ENCODE assay signal across 19 cellular contexts in the genomic region with DNA sequence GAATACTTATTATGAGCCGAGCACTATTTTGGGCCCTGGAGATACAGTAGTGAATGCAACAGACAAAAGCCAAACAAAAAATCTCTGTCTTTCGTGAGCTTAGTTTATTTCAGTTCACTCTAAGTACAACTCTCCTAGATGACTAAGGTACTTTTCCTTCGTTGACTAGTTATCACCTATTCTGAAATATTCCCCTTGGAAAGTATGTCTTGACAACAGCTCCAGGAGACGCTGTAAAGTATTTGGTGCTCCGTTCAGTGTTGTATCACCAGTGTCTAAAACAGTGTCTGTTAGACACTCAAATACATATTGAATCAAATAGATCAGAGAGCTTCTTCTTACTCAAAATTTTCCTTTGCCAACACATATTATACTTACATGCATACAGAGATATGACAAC.
DNase-seq lines count a peak whose midpoint lies in the region; ATAC-seq, FAIRE-seq and TF ChIP-seq lines count a peak whose summit lies in the region.
"Had no signal": no experiment of that assay in that cellular context is flagged by ENCODE, and none has a peak within 500 bp of the region (broad histone marks: within the 10 kb centered on the region; RNA-seq: fewer than 3 reads in every experiment).

No MANE protein-coding gene starts in this region.

- H3K36me3 Mint-ChIP-seq in natural killer cell treated with Interleukin-12 subunit alpha and Interleukin-12 subunit beta and Interleukin-15 and Interleukin-18, amount 100 ng/mL, for 72 hours, result no peaks in the 10 kb centered on the region
- H3K36me3 Mint-ChIP-seq: activated naive CD4-positive, alpha-beta T cell treated with anti-CD3 and anti-CD28 coated beads, Interleukin-2, amount 10 ng/mL, durations not matched to agents 7 days and 5 days had no signal

- peak overlapping the region; percentile 8 for H3K4me3 Mint-ChIP-seq in natural killer cell treated with Interleukin-12 subunit alpha and Interleukin-12 subunit beta and Interleukin-15 and Interleukin-18, amount 100 ng/mL, for 72 hours
- H3K4me3 Mint-ChIP-seq: activated CD4-positive, alpha-beta T cell treated with anti-CD3 and anti-CD28 coated beads, Interleukin-2, amount 10 ng/mL, durations not matched to agents 24 days and 14 days; activated naive CD4-positive, alpha-beta T cell treated with anti-CD3 and anti-CD28 coated beads, Interleukin-2, amount 10 ng/mL, durations not matched to agents 7 days and 5 days had no signal

- TF ChIP-seq CTCF in heart left ventricle (IDR thresholded peaks at IDR 0.05) (no peak), GM12878 (IDR thresholded peaks at IDR 0.05 in 2 of 3, conservative IDR thresholded peaks at IDR 0.05 in 1 of 3; ENCODE audit: control insufficient read depth in 2 of 3, extremely low read depth in 1 of 3, insufficient read depth in 1 of 3, low read depth in 3 of 3, low read length in 3 of 3) (no peak)

- CTCF ChIA-PET in GM12878 (lab: Yijun Ruan, JAX), result interaction anchor here (1.0 kb wide), 1 partner anchor 107 kb away, joined by 3 read pairs; no protein-coding TSS in a partner anchor

- H3K27me3 ChIP-seq in heart left ventricle (no peaks in the 10 kb centered on the region), GM12878 (replicated peaks in 1 of 2; ENCODE audit: control insufficient read depth in 2 of 2, insufficient read depth in 2 of 2, low read length in 1 of 2) (no peaks in the 10 kb centered on the region)

- TF ChIP-seq POLR2A in heart left ventricle (IDR thresholded peaks at IDR 0.05) (no peak), GM12878 (IDR thresholded peaks at IDR 0.05; ENCODE audit: low read depth, low read length) (no peak)

- POLR2A ChIA-PET in GM12878 (lab: Charles Lee), result interaction anchor here (1.3 kb wide), 1 partner anchor 17 kb away, joined by 3 read pairs; no protein-coding TSS in a partner anchor

- SMC1A ChIA-PET in GM12878 (lab: Charles Lee; ENCODE audit: uncharacterized antibody, unreplicated experiment), result interaction anchor here (0.7 to 2.8 kb wide), 6 partner anchors 10 to 252 kb away, joined by 3 to 12 read pairs (median 4); no protein-coding TSS in a partner anchor

- H3K4me1 ChIP-seq in heart left ventricle, result peaks cover 0 to 40% (median 7%) of the 10 kb centered on the region in 12 donors
- H3K4me1 ChIP-seq in GM12878 (ENCODE audit: control insufficient read depth, insufficient read depth, low read length), result peaks cover 4% of the 10 kb centered on the region; the same call in 1 of the 2 replicates

- no peak overlapping the region for H3K9ac ChIP-seq in GM12878 (ENCODE audit: control insufficient read depth, insufficient read depth, low read length)

- RAD21 ChIA-PET in GM12878 (lab: Charles Lee; ENCODE audit: unreplicated experiment), result interaction anchor here (0.6 to 1.2 kb wide), 4 partner anchors 9 to 111 kb away, joined by 3 read pairs; no protein-coding TSS in a partner anchor

- H3K27ac Mint-ChIP-seq in natural killer cell treated with Interleukin-12 subunit alpha and Interleukin-12 subunit beta and Interleukin-15 and Interleukin-18, amount 100 ng/mL, for 72 hours, result peak overlapping the region; percentile 73 to 86
- H3K27ac Mint-ChIP-seq: activated CD4-positive, alpha-beta T cell treated with anti-CD3 and anti-CD28 coated beads, Interleukin-2, amount 10 ng/mL, durations not matched to agents 24 days and 14 days; activated naive CD4-positive, alpha-beta T cell treated with anti-CD3 and anti-CD28 coated beads, Interleukin-2, amount 10 ng/mL, durations not matched to agents 7 days and 5 days had no signal

- no peaks in the 10 kb centered on the region for H3K36me3 ChIP-seq in heart left ventricle
- no peaks in the 10 kb centered on the region for H3K36me3 ChIP-seq in GM12878 (ENCODE audit: control insufficient read depth in 2 of 2, insufficient read depth in 2 of 2, low read length in 1 of 2)

- H3K4me1 Mint-ChIP-seq in natural killer cell treated with Interleukin-12 subunit alpha and Interleukin-12 subunit beta and Interleukin-15 and Interleukin-18, amount 100 ng/mL, for 72 hours (ENCODE audit: low read depth in 2 of 2), result peaks cover 27 to 39% of the 10 kb centered on the region in 2 donors

- H3K9me3 ChIP-seq in heart left ventricle (no peaks in the 10 kb centered on the region), GM12878 (replicated peaks; ENCODE audit: control insufficient read depth, insufficient read depth, low read length) (no peaks in the 10 kb centered on the region)

- 47 to 52% (median 51%) methylated on average over 5 of the region's 5 CpGs for WGBS in heart left ventricle, 4 donors
- 59% methylated on average over 5 of the region's 5 CpGs for WGBS in GM12878 (ENCODE audit: insufficient coverage, insufficient replicate concordance, low lambda C conversion rate, missing lambda C conversion rate)

- peaks cover 17% of the 10 kb centered on the region for H3K79me2 ChIP-seq in GM12878 (ENCODE audit: control insufficient read depth, insufficient read depth, low read length)

- in situ Hi-C loops in GM12878 (cut with MboI), result no loop called here

- H3K4me3 ChIP-seq in heart left ventricle, result no peak overlapping the region
- no peak overlapping the region for H3K4me3 ChIP-seq in GM12878

- no peak for DNase-seq in heart left ventricle
- DNase-seq in cardiac septum (ENCODE audit: low spot score), result no peak
- DNase-seq in GM12878 (ENCODE audit: low read depth, low spot score), result no peak
- no peak for DNase-seq in natural killer cell treated with Interleukin-12 subunit alpha and Interleukin-12 subunit beta and Interleukin-15 and Interleukin-18, amount 100 ng/mL, for 72 hours (ENCODE audit: low spot score)
- DNase-seq in activated CD8-positive, alpha-beta memory T cell treated with anti-CD3 and anti-CD28 coated beads, Interleukin-2, amount 50 U/mL, for 4 hours, result no peak
- no peak for DNase-seq in NCI-H1694 treated with DMSO at 0.1 percent for 48 hours (lab: John Stamatoyannopoulos, UW)
- DNase-seq in superior temporal gyrus (ENCODE audit: extremely low spot score), result no peak
- DNase-seq: activated CD4-positive, alpha-beta T cell treated with anti-CD3 and anti-CD28 coated beads, Interleukin-2, amount 10 ng/mL, durations not matched to agents 24 days and 14 days; activated naive CD4-positive, alpha-beta T cell treated with anti-CD3 and anti-CD28 coated beads, Interleukin-2, amount 10 ng/mL, durations not matched to agents 7 days and 5 days; naive thymus-derived CD4-positive, alpha-beta T cell; NCI-H2029; NCI-H524 treated with DMSO at 0.1 percent for 48 hours; PC-3; stimulated activated naive CD4-positive, alpha-beta T cell treated with Interleukin-2 at 50 U/mL for 16 hours had no signal

- H3K4me2 ChIP-seq in GM12878 (ENCODE audit: control insufficient read depth, insufficient read depth), result no peak overlapping the region

- no peaks in the 10 kb centered on the region for H3K9me3 Mint-ChIP-seq in natural killer cell treated with Interleukin-12 subunit alpha and Interleukin-12 subunit beta and Interleukin-15 and Interleukin-18, amount 100 ng/mL, for 72 hours
- H3K9me3 Mint-ChIP-seq: activated CD4-positive, alpha-beta T cell treated with anti-CD3 and anti-CD28 coated beads, Interleukin-2, amount 10 ng/mL, durations not matched to agents 24 days and 14 days; activated naive CD4-positive, alpha-beta T cell treated with anti-CD3 and anti-CD28 coated beads, Interleukin-2, amount 10 ng/mL, durations not matched to agents 7 days and 5 days; naive thymus-derived CD4-positive, alpha-beta T cell had no signal

- TF ChIP-seq RAD21 in GM12878 (IDR thresholded peaks at IDR 0.05; ENCODE audit: insufficient read depth, low read depth, low read length), result no peak

- FAIRE-seq in GM12878 (lab: Jason Lieb, UNC), result peak; percentile 27
- FAIRE-seq: astrocyte, endometrium, HepG2 had no signal

- intact Hi-C loops in heart left ventricle (cut with DNase I), result loop anchor here in 1 of 10 donors (10.0 kb wide), 1 partner anchor 195 kb away; the partner anchor contains the start of gene GK5
- intact Hi-C loops in cardiac septum (cut with DNase I), result loop anchor here (10.0 kb wide), 1 partner anchor 195 kb away; the partner anchor contains the start of gene GK5
- intact Hi-C loops in GM12878 (cut with micrococcal nuclease; ENCODE audit: unreplicated experiment), result loop anchor here (5.0 kb wide), 2 partner anchors 67 to 198 kb away; partner anchors contain the start of gene GK5

- peak overlapping the region; percentile 8; the same call in 1 of the 2 replicates for H2AFZ ChIP-seq in GM12878 (ENCODE audit: control insufficient read depth, low read depth, low read length)

- no peaks in the 10 kb centered on the region for H3K27me3 Mint-ChIP-seq in natural killer cell treated with Interleukin-12 subunit alpha and Interleukin-12 subunit beta and Interleukin-15 and Interleukin-18, amount 100 ng/mL, for 72 hours
- H3K27me3 Mint-ChIP-seq: activated CD4-positive, alpha-beta T cell treated with anti-CD3 and anti-CD28 coated beads, Interleukin-2, amount 10 ng/mL, durations not matched to agents 24 days and 14 days; activated naive CD4-positive, alpha-beta T cell treated with anti-CD3 and anti-CD28 coated beads, Interleukin-2, amount 10 ng/mL, durations not matched to agents 7 days and 5 days; naive thymus-derived CD4-positive, alpha-beta T cell had no signal

- no peak for TF ChIP-seq EP300 in GM12878 (IDR thresholded peaks at IDR 0.05; ENCODE audit: borderline replicate concordance in 1 of 2, control insufficient read depth in 1 of 2, low read depth in 2 of 2, low read length in 2 of 2)

- no peak for ATAC-seq in heart left ventricle
- ATAC-seq in GM12878, result no peak
- ATAC-seq in natural killer cell treated with Interleukin-12 subunit alpha and Interleukin-12 subunit beta and Interleukin-15 and Interleukin-18, amount 100 ng/mL, for 72 hours, result no peak
- no peak for ATAC-seq in GM18502 (IDR thresholded peaks at IDR 0.05; ENCODE audit: poor library complexity, unreplicated experiment)
- ATAC-seq: HepG2; naive thymus-derived CD4-positive, alpha-beta T cell; PC-3; SK-N-SH treated with all-trans-retinoic acid at 6 μM for 48 hours had no signal

- no peaks in the 10 kb centered on the region for H4K20me1 ChIP-seq in GM12878 (ENCODE audit: control insufficient read depth, insufficient read depth)

- peak overlapping the region in 8 of 12 donors; percentile 1 to 56 (median 34) for H3K27ac ChIP-seq in heart left ventricle
- no peak overlapping the region for H3K27ac ChIP-seq in GM12878 (ENCODE audit: control insufficient read depth, insufficient read depth)

- no TSS peak for BruUV-seq in GM12878 (replicated peaks; lab: Mats Ljungman, UMichigan)

TF ChIP-seq in GM12878, 131 proteins besides CTCF, POLR2A, EP300 and RAD21 (continues in another document):
- TF ChIP-seq NR2C2 (IDR thresholded peaks at IDR 0.05; ENCODE audit: borderline replicate concordance, control insufficient read depth, insufficient read length, low read depth) (no peak), BRCA1 (IDR thresholded peaks at IDR 0.05; ENCODE audit: low read depth, low read length) (no peak), HDGF (IDR thresholded peaks at IDR 0.05) (no peak)
